Comparison of ENCODE assay signal across 25 cellular contexts in the genomic region with DNA sequence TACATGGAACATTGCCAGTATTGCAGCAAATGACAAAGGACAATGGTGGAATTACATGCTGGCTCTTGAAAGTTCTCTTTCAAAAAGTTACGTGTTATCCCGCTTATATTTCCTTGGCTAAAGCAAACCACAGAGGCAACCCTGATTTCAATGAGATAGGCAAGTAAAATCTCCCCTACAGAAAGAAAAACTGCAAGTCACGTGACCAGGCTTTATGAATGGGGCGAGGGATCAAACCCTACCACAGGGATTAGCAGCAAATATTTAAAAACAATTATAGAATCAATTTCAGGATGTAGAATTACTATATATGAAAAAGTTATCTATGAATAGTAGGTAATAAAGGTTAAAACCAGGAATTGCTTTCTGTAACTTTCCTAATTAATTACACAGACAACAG.
"Had no signal": no experiment of that assay in that cellular context is flagged by ENCODE, and none has a peak within 500 bp of the region (broad histone marks: within the 10 kb centered on the region; RNA-seq: fewer than 3 reads in every experiment).

No MANE protein-coding gene starts in this region.

- H3K27me3 ChIP-seq: dorsolateral prefrontal cortex, esophagus squamous epithelium, gastrocnemius medialis, heart right ventricle, left lung had no signal

- DNase-seq: dermis blood vessel endothelial cell; dorsolateral prefrontal cortex; effector CD4-positive, alpha-beta T cell; effector memory CD4-positive, alpha-beta T cell; esophagus squamous epithelium; foreskin fibroblast; foreskin melanocyte; gastrocnemius medialis; glutamatergic neuron; head of caudate nucleus; heart right ventricle; hippocampal formation; left cardiac atrium; left lung; left ventricle myocardium superior; lower lobe of right lung; mesenchymal stem cell; mucosa of descending colon; naive B cell had no signal

- H3K27ac ChIP-seq: coronary artery, dorsolateral prefrontal cortex, esophagus squamous epithelium, gastrocnemius medialis, heart right ventricle, left lung, lower lobe of right lung had no signal

- H3K4me3 ChIP-seq: coronary artery, dorsolateral prefrontal cortex, esophagus squamous epithelium, gastrocnemius medialis, heart right ventricle, left lung, lower lobe of right lung, mucosa of descending colon had no signal

- H3K9me3 ChIP-seq: esophagus squamous epithelium, gastrocnemius medialis, left lung, lower lobe of right lung had no signal

- H3K36me3 ChIP-seq: esophagus squamous epithelium, gastrocnemius medialis, heart right ventricle, left lung, lower lobe of right lung had no signal

- FAIRE-seq: colon, endothelial cell of umbilical vein, islet of Langerhans, keratinocyte had no signal

- H3K4me1 ChIP-seq: esophagus squamous epithelium, gastrocnemius medialis, heart right ventricle, left lung, lower lobe of right lung had no signal

- ATAC-seq: esophagus mucosa, gastrocnemius medialis, heart right ventricle, left cardiac atrium, left lung, left ventricle myocardium superior, lower lobe of right lung, mucosa of descending colon had no signal
